ENCODE assay signal across 9 cellular contexts in the genomic region with DNA sequence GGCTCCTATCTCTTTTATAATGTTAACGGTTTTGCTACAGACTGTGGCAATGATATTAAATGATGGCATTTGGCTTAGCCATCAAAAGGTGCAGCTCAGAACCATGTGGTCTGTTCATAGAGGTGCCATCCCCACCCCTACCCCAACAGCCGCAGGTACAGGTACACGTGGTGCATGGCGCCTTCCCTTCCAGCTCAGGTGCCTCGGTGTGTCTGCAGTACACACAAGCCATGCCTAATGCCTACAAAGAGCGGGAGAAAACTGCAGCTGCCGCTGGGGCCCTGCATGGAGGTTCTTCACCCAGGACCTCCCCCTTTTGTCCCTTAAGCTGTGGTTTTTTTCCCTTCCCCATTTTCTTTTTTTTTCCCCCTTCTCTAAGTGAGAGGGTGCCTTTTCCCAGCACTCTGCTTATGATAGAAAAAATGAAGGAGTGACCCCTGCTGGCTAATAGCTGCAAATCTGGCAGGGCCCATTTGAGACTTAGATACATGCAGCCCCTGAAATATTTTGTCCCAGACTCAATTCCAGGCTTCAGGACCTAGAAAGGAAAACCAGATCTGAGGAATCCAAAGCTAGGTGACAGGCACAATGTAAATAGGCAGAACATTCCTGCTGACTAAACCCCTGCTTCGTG. TPM values are rescaled to one million over a fixed set of nuclear protein-coding genes. Genes with fewer than 3 reads are reported as not detected.
A peak's percentile ranks its signal among the peaks of the same experiment; 100 is the strongest.
DNase-seq lines count a peak whose midpoint lies in the region; ATAC-seq and TF ChIP-seq lines count a peak whose summit lies in the region.
"Had no signal": no experiment of that assay in that cellular context is flagged by ENCODE, and none has a peak within 500 bp of the region (broad histone marks: within the 10 kb centered on the region; RNA-seq: fewer than 3 reads in every experiment).

No MANE protein-coding gene starts in this region.

- peak; percentile 40 for TF ChIP-seq CTCF in HL-60 (IDR thresholded peaks at IDR 0.05; ENCODE audit: insufficient read depth, low read length)
- TF ChIP-seq CTCF in astrocyte of the cerebellum (IDR thresholded peaks at IDR 0.05; ENCODE audit: low read depth, low read length, missing control alignments) = peak; percentile 13
- TF ChIP-seq CTCF in liver (IDR thresholded peaks at IDR 0.05; ENCODE audit: low read depth, low read length, missing input control) = peak; percentile 59
- TF ChIP-seq CTCF in tibial nerve (IDR thresholded peaks at IDR 0.05) = no peak

- H3K27ac ChIP-seq in HL-60 (replicated peaks) (no peak overlapping the region), liver (ENCODE audit: low read depth in 1 of 2, low read length in 2 of 2) (no peak overlapping the region), tibial nerve (no peak overlapping the region)
- H3K27ac ChIP-seq: ovary had no signal

- no peaks in the 10 kb centered on the region for H3K9me3 ChIP-seq in liver (ENCODE audit: control insufficient read depth in 4 of 4, low read length in 3 of 4)
- no peaks in the 10 kb centered on the region for H3K9me3 ChIP-seq in MG63
- peaks cover 0 to 40% (median 0%) of the 10 kb centered on the region in 4 donors for H3K9me3 ChIP-seq in tibial nerve
- H3K9me3 ChIP-seq: ovary had no signal

- ATAC-seq in GM19463 (IDR thresholded peaks at IDR 0.05; ENCODE audit: unreplicated experiment) = no peak

- TF ChIP-seq EP300 in tibial nerve (IDR thresholded peaks at IDR 0.05) = no peak

- peaks cover 2 to 19% (median 15%) of the 10 kb centered on the region in 4 donors for H3K4me1 ChIP-seq in liver (ENCODE audit: control insufficient read depth in 4 of 4, insufficient read depth in 4 of 4, low read length in 3 of 4)
- H3K4me1 ChIP-seq in tibial nerve = no peaks in the 10 kb centered on the region

- WGBS in liver = 81% methylated on average over 8 of the region's 8 CpGs
- 81 to 85% methylated on average over 8 of the region's 8 CpGs for WGBS in tibial nerve, 2 donors

- H3K27me3 ChIP-seq in HL-60 (ENCODE audit: insufficient read depth, poor library complexity, severe bottlenecking) (peaks cover 4% of the 10 kb centered on the region), liver (ENCODE audit: control insufficient read depth in 4 of 4, insufficient read depth in 4 of 4, low read length in 3 of 4) (no peaks in the 10 kb centered on the region), MG63 (no peaks in the 10 kb centered on the region), tibial nerve (no peaks in the 10 kb centered on the region)
- H3K27me3 ChIP-seq: ovary had no signal

- no peak overlapping the region for H3K4me3 ChIP-seq in HL-60 (replicated peaks; ENCODE audit: insufficient read depth, low read length)
- H3K4me3 ChIP-seq in astrocyte of the cerebellum (ENCODE audit: low read depth, low read length) = no peak overlapping the region
- no peak overlapping the region for H3K4me3 ChIP-seq in liver (ENCODE audit: low read depth in 1 of 3, low read length in 3 of 3)
- H3K4me3 ChIP-seq in MG63 = no peak overlapping the region
- no peak overlapping the region for H3K4me3 ChIP-seq in tibial nerve
- H3K4me3 ChIP-seq: ovary had no signal

- H3K9ac ChIP-seq in liver (ENCODE audit: low read depth in 1 of 2, low read length in 2 of 2) = no peak overlapping the region

- in situ Hi-C loops in astrocyte of the cerebellum (cut with HindIII; ENCODE audit: low sequenced_read_pairs) = no loop called here

- no peak for TF ChIP-seq POLR2A in tibial nerve (IDR thresholded peaks at IDR 0.05)

- TF ChIP-seq RAD21 in liver (IDR thresholded peaks at IDR 0.05) = peak; percentile 68 to 76

- DNase-seq in ELF-1 (ENCODE audit: low read depth, low spot score) (peak; percentile 25), HL-60 (ENCODE audit: low read depth in 1 of 2, low spot score in 1 of 2) (peak in 1 of 2 experiments; percentile 15), astrocyte of the cerebellum (ENCODE audit: low read depth) (no peak), MG63 (no peak), tibial nerve (ENCODE audit: low spot score in 2 of 2) (no peak), ecto neural progenitor cell (ENCODE audit: low spot score) (no peak)
- DNase-seq: ovary had no signal

- H3K36me3 ChIP-seq in liver (ENCODE audit: control insufficient read depth in 4 of 4, insufficient read depth in 3 of 4, low read depth in 1 of 4, low read length in 3 of 4) (no peaks in the 10 kb centered on the region), MG63 (no peaks in the 10 kb centered on the region), tibial nerve (no peaks in the 10 kb centered on the region)
- H3K36me3 ChIP-seq: ovary had no signal

TF ChIP-seq in liver, 16 proteins besides CTCF, POLR2A, EP300 and RAD21:
- TF ChIP-seq EGR1 (IDR thresholded peaks at IDR 0.05; ENCODE audit: low read depth in 2 of 2) = no peak
- TF ChIP-seq ZBTB33 (IDR thresholded peaks at IDR 0.05) = no peak
- no peak for TF ChIP-seq NR2F2 (IDR thresholded peaks at IDR 0.05)
- TF ChIP-seq ATF3 (IDR thresholded peaks at IDR 0.05) = no peak
- no peak for TF ChIP-seq HNF4G (IDR thresholded peaks at IDR 0.05)
- no peak for TF ChIP-seq JUND (IDR thresholded peaks at IDR 0.05)
- TF ChIP-seq YY1 (IDR thresholded peaks at IDR 0.05) = no peak
- no peak for TF ChIP-seq RXRA (IDR thresholded peaks at IDR 0.05)
- TF ChIP-seq SP1 (IDR thresholded peaks at IDR 0.05) = no peak
- TF ChIP-seq FOXA2 (IDR thresholded peaks at IDR 0.05) = no peak
- TF ChIP-seq TAF1 (conservative IDR thresholded peaks at IDR 0.05) = no peak
- TF ChIP-seq, protein P1, sequence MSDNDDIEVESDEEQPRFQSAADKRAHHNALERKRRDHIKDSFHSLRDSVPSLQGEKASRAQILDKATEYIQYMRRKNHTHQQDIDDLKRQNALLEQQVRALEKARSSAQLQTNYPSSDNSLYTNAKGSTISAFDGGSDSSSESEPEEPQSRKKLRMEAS (IDR thresholded peaks at IDR 0.05) = no peak

RNA-seq across cellular contexts. Expression of gene OR52M1, which starts 6.5 kb away (rescaled TPM):
- total RNA-seq in liver (not detected), tibial nerve (not detected)
- polyA plus RNA-seq in liver = not detected
- total RNA-seq in MG63 (2014; rRNA removed; shearing (Covaris generic); ENCODE audit: low replicate concordance) = not detected in 2 replicates
- total RNA-seq: ovary had no signal
- polyA plus RNA-seq: ovary had no signal

RNA-seq across cellular contexts. Expression of gene OR52I2, which starts 30.1 kb away (rescaled TPM):
- total RNA-seq in liver (under 1 TPM in 1 of 2 donors, not detected in 1; under 0.01 TPM), tibial nerve (not detected)
- not detected for polyA plus RNA-seq in liver
- not detected in 2 replicates for total RNA-seq in MG63 (2014; rRNA removed; shearing (Covaris generic); ENCODE audit: low replicate concordance)
- total RNA-seq: ovary had no signal
- polyA plus RNA-seq: ovary had no signal

RNA-seq across cellular contexts. Expression of gene OR52I1, which starts 42.4 kb away (rescaled TPM):
- total RNA-seq in liver (not detected), tibial nerve (not detected)
- not detected for polyA plus RNA-seq in liver
- not detected in 2 replicates for total RNA-seq in MG63 (2014; rRNA removed; shearing (Covaris generic); ENCODE audit: low replicate concordance)
- total RNA-seq: ovary had no signal
- polyA plus RNA-seq: ovary had no signal

RNA-seq across cellular contexts. Expression of gene TRIM68, which starts 56.6 kb away (rescaled TPM):
- total RNA-seq in liver = 10 to 100 TPM in 1 of 2 donors, 1 to 10 TPM in 1; 4.9 to 11.2 TPM
- polyA plus RNA-seq in liver = 1 to 10 TPM; 2.6 to 6.0 TPM
- 6.2 and 9.9 TPM in 2 replicates for total RNA-seq in MG63 (2014; rRNA removed; shearing (Covaris generic); ENCODE audit: low replicate concordance)
- 10 to 100 TPM in 3 of 4 donors, 1 to 10 TPM in 1; 8.1 to 14.2 (median 11.8) TPM for total RNA-seq in tibial nerve

Comparison
In these comparisons a context has a peak if more than half of its experiments do, and no peak if none do; other contexts are left out.
1. CTCF ChIP-seq: peak in HL-60 (single experiment), astrocyte of the cerebellum (single experiment) and liver (single experiment); none in tibial nerve (0 of 5).